ENCODE assay signal across 20 cellular contexts in the genomic region with DNA sequence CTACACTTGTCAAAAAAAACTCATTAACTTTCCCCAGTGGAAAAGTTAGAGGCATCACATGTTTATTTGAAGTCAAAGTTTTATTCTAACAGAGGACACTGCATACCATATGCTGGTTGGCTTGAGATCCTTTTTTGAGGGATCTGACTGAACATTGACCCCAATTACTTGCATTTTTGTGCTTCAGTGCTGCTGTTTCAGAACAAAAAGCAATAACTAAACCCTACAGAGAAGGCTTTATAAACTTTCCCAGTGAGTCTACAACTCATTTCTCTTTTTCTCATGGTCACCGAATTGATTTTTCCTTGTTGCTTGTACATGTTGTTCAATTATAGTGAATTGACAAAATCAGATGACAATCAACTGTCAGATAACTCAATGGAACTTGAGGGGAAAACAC.
"Had no signal": no experiment of that assay in that cellular context is flagged by ENCODE, and none has a peak within 500 bp of the region (broad histone marks: within the 10 kb centered on the region; RNA-seq: fewer than 3 reads in every experiment).

No MANE protein-coding gene starts in this region.

- H3K27me3 ChIP-seq: cardiac muscle cell, sigmoid colon, testis, uterus had no signal

- ATAC-seq: activated T-cell treated with anti-CD3 and anti-CD28 coated beads, Interleukin-2, amount 50 U/mL, for 4 hours; natural killer cell treated with Interleukin-12 subunit alpha and Interleukin-12 subunit beta and Interleukin-15 and Interleukin-18, amount 100 ng/mL, for 72 hours; WTC11 had no signal

- H3K27ac ChIP-seq: cardiac muscle cell, epithelial cell of prostate, left ventricle myocardium inferior, parathyroid adenoma, sigmoid colon, testis, uterus had no signal

- H3K9me3 ChIP-seq: left ventricle myocardium inferior, sigmoid colon, testis, uterus had no signal

- DNase-seq: activated CD4-positive, alpha-beta T cell treated with anti-CD3 and anti-CD28 coated beads, Interleukin-2, amount 50 U/mL, for 4 hours; activated CD8-positive, alpha-beta memory T cell treated with anti-CD3 and anti-CD28 coated beads for 24 hours; activated CD8-positive, alpha-beta memory T cell treated with anti-CD3 and anti-CD28 coated beads, Interleukin-2, amount 50 U/mL, for 4 hours; activated naive CD4-positive, alpha-beta T cell; activated T-cell treated with anti-CD3 and anti-CD28 coated beads, Interleukin-2, amount 50 U/mL, for 4 hours; left ventricle myocardium inferior; midbrain; sigmoid colon; stimulated activated CD4-positive, alpha-beta T cell treated with anti-CD3 and anti-CD28 coated beads, Interleukin-2, amount 100 ng/mL, for 48 hours; stimulated activated CD8-positive, alpha-beta memory T cell treated with anti-CD3 and anti-CD28 coated beads, Interleukin-4, amount 100 ng/mL, for 48 hours; stimulated activated naive CD4-positive, alpha-beta T cell; T-helper 9 cell; testis; trophoblast cell; uterus had no signal

- H3K4me3 ChIP-seq: cardiac muscle cell, left ventricle myocardium inferior, sigmoid colon, testis, uterus had no signal

- H3K36me3 ChIP-seq: cardiac muscle cell, left ventricle myocardium inferior, sigmoid colon, uterus had no signal
